11 cellular contexts compared by ENCODE assay signal in genomic region chr4:114015444-114015899, GRCh38. TPM values are rescaled to one million over a fixed set of nuclear protein-coding genes. Genes with fewer than 3 reads are reported as not detected.
DNase-seq lines count a peak whose midpoint lies in the region; ATAC-seq and TF ChIP-seq lines count a peak whose summit lies in the region.
"Had no signal": no experiment of that assay in that cellular context is flagged by ENCODE, and none has a peak within 500 bp of the region (broad histone marks: within the 10 kb centered on the region; RNA-seq: fewer than 3 reads in every experiment).

No MANE protein-coding gene starts in this region.

- no peaks in the 10 kb centered on the region for H3K79me2 ChIP-seq in ACC112 (ENCODE audit: control insufficient read depth, insufficient read depth, low read length, unreplicated experiment)

- H3K27ac ChIP-seq in ACC112 (ENCODE audit: low read depth, low read length) (peak overlapping the region; percentile 82), foreskin keratinocyte (peak overlapping the region; percentile 45)
- H3K27ac ChIP-seq: ovary had no signal

- no peak overlapping the region for H2AFZ ChIP-seq in ACC112 (ENCODE audit: low read length, unreplicated experiment)

- TF ChIP-seq CTCF in foreskin keratinocyte (conservative IDR thresholded peaks at IDR 0.05): no peak

- peak; percentile 97 for ATAC-seq in foreskin keratinocyte
- no peak for ATAC-seq in GM21528 (IDR thresholded peaks at IDR 0.05; ENCODE audit: low FRiP score, unreplicated experiment)

- H3K27me3 ChIP-seq in ACC112 (ENCODE audit: insufficient read depth, low read length) (no peaks in the 10 kb centered on the region), foreskin keratinocyte (no peaks in the 10 kb centered on the region)
- H3K27me3 ChIP-seq: ovary had no signal

- no peaks in the 10 kb centered on the region for H3K36me3 ChIP-seq in ACC112 (ENCODE audit: insufficient read depth, low read length)
- H3K36me3 ChIP-seq: ovary had no signal

- peak; percentile 73 for DNase-seq in HPDE6-E6E7 (ENCODE audit: extremely low spot score)
- peak; percentile 56 to 90 for DNase-seq in SW 1271 (lab: John Stamatoyannopoulos, UW)
- DNase-seq in foreskin keratinocyte: peak; percentile 99 to 100
- DNase-seq in activated T-cell treated with anti-CD3 and anti-CD28 coated beads for 4 hours: no peak
- no peak for DNase-seq in NOMO-1 treated with DMSO at 0.1 percent for 48 hours (lab: John Stamatoyannopoulos, UW; ENCODE audit: unreplicated experiment)
- DNase-seq in NCI-H2196 (lab: John Stamatoyannopoulos, UW; ENCODE audit: unreplicated experiment): no peak
- DNase-seq: C1 segment of cervical spinal cord, NCI-H2081 treated with DMSO at 0.1 percent for 48 hours, ovary had no signal

- peaks cover 48% of the 10 kb centered on the region for H3K4me1 ChIP-seq in ACC112 (ENCODE audit: control insufficient read depth, insufficient read depth, low read length, unreplicated experiment)
- peaks cover 21% of the 10 kb centered on the region for H3K4me1 ChIP-seq in foreskin keratinocyte

- H3K4me3 ChIP-seq in ACC112 (ENCODE audit: low read depth, low read length): no peak overlapping the region
- H3K4me3 ChIP-seq: ovary had no signal

RNA-seq across cellular contexts. Expression of gene ARSJ, which starts 36.0 kb away (rescaled TPM):
- total RNA-seq in foreskin keratinocyte: 11.1 and 13.9 TPM in 2 replicates
- polyA plus RNA-seq in foreskin keratinocyte: 2.5 and 3.9 TPM in 2 replicates

Comparison
In these comparisons a context has a peak if more than half of its experiments do, and no peak if none do; other contexts are left out.
1. DNase-seq: peak in HPDE6-E6E7 (single experiment), SW 1271 (2 of 2) and foreskin keratinocyte (2 of 2); none in activated T-cell treated with anti-CD3 and anti-CD28 coated beads for 4 hours (single experiment), NOMO-1 treated with DMSO at 0.1 percent for 48 hours (single experiment) and NCI-H2196 (single experiment).